ENCODE assay signal across 1 cellular context in the genomic region with DNA sequence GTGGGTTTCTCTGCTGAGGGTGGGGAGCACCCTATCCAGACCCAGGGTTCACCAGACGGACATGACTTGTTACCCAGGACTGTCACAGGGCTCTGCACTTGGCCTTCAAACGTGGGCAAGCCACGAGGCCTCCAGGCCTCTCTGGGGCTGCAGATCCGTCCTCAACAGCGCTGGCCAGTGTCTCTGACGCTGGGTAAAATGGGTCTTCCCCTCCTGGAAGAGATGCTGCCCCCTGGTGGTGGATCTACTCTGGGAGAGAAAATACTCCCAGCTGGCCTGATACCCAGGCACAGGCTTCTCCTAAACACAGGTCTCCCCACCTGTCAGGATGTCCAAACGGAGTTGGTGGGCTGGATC.
TF ChIP-seq lines count a peak whose summit lies in the region.

No MANE protein-coding gene starts in this region.

TF ChIP-seq in HepG2, 621 proteins besides CTCF, POLR2A, EP300 and RAD21 (continues in another document):
- TF ChIP-seq RARG (CRISPR knock-in tag; IDR thresholded peaks at IDR 0.05; ENCODE audit: low read depth) (no peak), SUZ12 (IDR thresholded peaks at IDR 0.05; ENCODE audit: low read depth, low read length) (no peak), PLRG1 (conservative IDR thresholded peaks at IDR 0.05) (no peak), TBL1XR1 (IDR thresholded peaks at IDR 0.05; ENCODE audit: borderline replicate concordance, low read length, partially characterized antibody) (no peak), ZNF205 (CRISPR knock-in tag; IDR thresholded peaks at IDR 0.05) (no peak), MTF2 (CRISPR knock-in tag; IDR thresholded peaks at IDR 0.05; ENCODE audit: borderline replicate concordance) (peak; percentile 14; the same call in 1 of the 2 replicates), ZNF674 (CRISPR knock-in tag; IDR thresholded peaks at IDR 0.05; ENCODE audit: low read depth) (no peak), JDP2 (CRISPR knock-in tag; IDR thresholded peaks at IDR 0.05; ENCODE audit: borderline replicate concordance) (no peak), CHCHD3 (CRISPR knock-in tag; IDR thresholded peaks at IDR 0.05) (no peak), ADNP (CRISPR knock-in tag; IDR thresholded peaks at IDR 0.05) (no peak), ZNF296 (CRISPR knock-in tag; conservative IDR thresholded peaks at IDR 0.05) (no peak), ZMYM4 (CRISPR knock-in tag; IDR thresholded peaks at IDR 0.05) (no peak), MYNN (CRISPR knock-in tag; IDR thresholded peaks at IDR 0.05; ENCODE audit: low read depth) (no peak), POLR2AphosphoS2 (IDR thresholded peaks at IDR 0.05; ENCODE audit: low read depth, low read length) (no peak), ELF3 (CRISPR knock-in tag; IDR thresholded peaks at IDR 0.05) (0 out of 2 replicates have a peak, but pooled peaks have one; percentile 29), ZNF101 (CRISPR knock-in tag; IDR thresholded peaks at IDR 0.05; ENCODE audit: borderline replicate concordance, low read depth) (no peak), SNRNP70 (IDR thresholded peaks at IDR 0.05; ENCODE audit: low read depth, low read length) (no peak), IRX3 (CRISPR knock-in tag; IDR thresholded peaks at IDR 0.05; ENCODE audit: borderline replicate concordance, low read depth) (no peak), SMAD1 (CRISPR knock-in tag; IDR thresholded peaks at IDR 0.05; ENCODE audit: borderline replicate concordance, low read depth) (no peak), RFX5 (IDR thresholded peaks at IDR 0.05; ENCODE audit: low read depth, low read length) (no peak), ZNF30 (CRISPR knock-in tag; IDR thresholded peaks at IDR 0.05) (no peak), KDM2A (CRISPR knock-in tag; IDR thresholded peaks at IDR 0.05; ENCODE audit: borderline replicate concordance, low read depth) (peak; percentile 55; the same call in 1 of the 2 replicates)
- TF ChIP-seq, protein P1, sequence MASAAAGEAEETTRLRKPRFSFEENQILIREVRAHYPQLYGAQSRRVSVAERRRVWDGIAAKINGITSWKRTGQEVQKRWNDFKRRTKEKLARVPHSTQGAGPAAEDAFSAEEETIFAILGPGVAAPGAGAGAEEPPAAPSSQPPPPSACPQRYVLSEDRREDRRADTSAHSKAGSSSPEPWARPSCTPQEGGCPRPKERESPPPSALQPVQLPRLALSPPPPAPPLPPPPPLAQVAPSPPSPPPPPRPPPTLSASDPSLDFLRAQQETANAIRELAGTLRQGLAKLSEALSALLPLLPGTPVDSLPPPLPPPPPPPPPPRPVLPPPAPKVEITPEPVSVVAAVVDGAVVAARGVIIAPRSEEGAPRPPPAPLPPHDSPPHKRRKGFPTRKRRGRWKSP (CRISPR knock-in tag; IDR thresholded peaks at IDR 0.05): peak; percentile 20; the same call in 1 of the 2 replicates
- TF ChIP-seq, protein P2, sequence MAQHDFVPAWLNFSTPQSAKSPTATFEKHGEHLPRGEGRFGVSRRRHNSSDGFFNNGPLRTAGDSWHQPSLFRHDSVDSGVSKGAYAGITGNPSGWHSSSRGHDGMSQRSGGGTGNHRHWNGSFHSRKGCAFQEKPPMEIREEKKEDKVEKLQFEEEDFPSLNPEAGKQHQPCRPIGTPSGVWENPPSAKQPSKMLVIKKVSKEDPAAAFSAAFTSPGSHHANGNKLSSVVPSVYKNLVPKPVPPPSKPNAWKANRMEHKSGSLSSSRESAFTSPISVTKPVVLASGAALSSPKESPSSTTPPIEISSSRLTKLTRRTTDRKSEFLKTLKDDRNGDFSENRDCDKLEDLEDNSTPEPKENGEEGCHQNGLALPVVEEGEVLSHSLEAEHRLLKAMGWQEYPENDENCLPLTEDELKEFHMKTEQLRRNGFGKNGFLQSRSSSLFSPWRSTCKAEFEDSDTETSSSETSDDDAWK (CRISPR knock-in tag; IDR thresholded peaks at IDR 0.05): no peak
- TF ChIP-seq, protein P3, sequence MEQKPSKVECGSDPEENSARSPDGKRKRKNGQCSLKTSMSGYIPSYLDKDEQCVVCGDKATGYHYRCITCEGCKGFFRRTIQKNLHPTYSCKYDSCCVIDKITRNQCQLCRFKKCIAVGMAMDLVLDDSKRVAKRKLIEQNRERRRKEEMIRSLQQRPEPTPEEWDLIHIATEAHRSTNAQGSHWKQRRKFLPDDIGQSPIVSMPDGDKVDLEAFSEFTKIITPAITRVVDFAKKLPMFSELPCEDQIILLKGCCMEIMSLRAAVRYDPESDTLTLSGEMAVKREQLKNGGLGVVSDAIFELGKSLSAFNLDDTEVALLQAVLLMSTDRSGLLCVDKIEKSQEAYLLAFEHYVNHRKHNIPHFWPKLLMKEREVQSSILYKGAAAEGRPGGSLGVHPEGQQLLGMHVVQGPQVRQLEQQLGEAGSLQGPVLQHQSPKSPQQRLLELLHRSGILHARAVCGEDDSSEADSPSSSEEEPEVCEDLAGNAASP (CRISPR knock-in tag; IDR thresholded peaks at IDR 0.05; ENCODE audit: borderline replicate concordance): no peak
- TF ChIP-seq, protein P4, sequence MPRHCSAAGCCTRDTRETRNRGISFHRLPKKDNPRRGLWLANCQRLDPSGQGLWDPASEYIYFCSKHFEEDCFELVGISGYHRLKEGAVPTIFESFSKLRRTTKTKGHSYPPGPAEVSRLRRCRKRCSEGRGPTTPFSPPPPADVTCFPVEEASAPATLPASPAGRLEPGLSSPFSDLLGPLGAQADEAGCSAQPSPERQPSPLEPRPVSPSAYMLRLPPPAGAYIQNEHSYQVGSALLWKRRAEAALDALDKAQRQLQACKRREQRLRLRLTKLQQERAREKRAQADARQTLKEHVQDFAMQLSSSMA (CRISPR knock-in tag; IDR thresholded peaks at IDR 0.05): 0 out of 2 replicates have a peak, but pooled peaks have one; percentile 13
- TF ChIP-seq, protein P5, sequence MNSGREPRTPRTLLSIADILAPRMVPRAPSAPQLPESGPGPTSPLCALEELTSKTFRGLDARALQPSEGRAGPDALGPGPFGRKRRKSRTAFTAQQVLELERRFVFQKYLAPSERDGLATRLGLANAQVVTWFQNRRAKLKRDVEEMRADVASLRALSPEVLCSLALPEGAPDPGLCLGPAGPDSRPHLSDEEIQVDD (CRISPR knock-in tag; IDR thresholded peaks at IDR 0.05; ENCODE audit: borderline replicate concordance): no peak
- TF ChIP-seq, protein P6, sequence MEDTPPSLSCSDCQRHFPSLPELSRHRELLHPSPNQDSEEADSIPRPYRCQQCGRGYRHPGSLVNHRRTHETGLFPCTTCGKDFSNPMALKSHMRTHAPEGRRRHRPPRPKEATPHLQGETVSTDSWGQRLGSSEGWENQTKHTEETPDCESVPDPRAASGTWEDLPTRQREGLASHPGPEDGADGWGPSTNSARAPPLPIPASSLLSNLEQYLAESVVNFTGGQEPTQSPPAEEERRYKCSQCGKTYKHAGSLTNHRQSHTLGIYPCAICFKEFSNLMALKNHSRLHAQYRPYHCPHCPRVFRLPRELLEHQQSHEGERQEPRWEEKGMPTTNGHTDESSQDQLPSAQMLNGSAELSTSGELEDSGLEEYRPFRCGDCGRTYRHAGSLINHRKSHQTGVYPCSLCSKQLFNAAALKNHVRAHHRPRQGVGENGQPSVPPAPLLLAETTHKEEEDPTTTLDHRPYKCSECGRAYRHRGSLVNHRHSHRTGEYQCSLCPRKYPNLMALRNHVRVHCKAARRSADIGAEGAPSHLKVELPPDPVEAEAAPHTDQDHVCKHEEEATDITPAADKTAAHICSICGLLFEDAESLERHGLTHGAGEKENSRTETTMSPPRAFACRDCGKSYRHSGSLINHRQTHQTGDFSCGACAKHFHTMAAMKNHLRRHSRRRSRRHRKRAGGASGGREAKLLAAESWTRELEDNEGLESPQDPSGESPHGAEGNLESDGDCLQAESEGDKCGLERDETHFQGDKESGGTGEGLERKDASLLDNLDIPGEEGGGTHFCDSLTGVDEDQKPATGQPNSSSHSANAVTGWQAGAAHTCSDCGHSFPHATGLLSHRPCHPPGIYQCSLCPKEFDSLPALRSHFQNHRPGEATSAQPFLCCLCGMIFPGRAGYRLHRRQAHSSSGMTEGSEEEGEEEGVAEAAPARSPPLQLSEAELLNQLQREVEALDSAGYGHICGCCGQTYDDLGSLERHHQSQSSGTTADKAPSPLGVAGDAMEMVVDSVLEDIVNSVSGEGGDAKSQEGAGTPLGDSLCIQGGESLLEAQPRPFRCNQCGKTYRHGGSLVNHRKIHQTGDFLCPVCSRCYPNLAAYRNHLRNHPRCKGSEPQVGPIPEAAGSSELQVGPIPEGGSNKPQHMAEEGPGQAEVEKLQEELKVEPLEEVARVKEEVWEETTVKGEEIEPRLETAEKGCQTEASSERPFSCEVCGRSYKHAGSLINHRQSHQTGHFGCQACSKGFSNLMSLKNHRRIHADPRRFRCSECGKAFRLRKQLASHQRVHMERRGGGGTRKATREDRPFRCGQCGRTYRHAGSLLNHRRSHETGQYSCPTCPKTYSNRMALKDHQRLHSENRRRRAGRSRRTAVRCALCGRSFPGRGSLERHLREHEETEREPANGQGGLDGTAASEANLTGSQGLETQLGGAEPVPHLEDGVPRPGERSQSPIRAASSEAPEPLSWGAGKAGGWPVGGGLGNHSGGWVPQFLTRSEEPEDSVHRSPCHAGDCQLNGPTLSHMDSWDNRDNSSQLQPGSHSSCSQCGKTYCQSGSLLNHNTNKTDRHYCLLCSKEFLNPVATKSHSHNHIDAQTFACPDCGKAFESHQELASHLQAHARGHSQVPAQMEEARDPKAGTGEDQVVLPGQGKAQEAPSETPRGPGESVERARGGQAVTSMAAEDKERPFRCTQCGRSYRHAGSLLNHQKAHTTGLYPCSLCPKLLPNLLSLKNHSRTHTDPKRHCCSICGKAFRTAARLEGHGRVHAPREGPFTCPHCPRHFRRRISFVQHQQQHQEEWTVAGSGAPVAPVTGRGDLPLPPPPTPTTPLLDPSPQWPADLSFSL (CRISPR knock-in tag; IDR thresholded peaks at IDR 0.05): no peak
- TF ChIP-seq, protein P7, sequence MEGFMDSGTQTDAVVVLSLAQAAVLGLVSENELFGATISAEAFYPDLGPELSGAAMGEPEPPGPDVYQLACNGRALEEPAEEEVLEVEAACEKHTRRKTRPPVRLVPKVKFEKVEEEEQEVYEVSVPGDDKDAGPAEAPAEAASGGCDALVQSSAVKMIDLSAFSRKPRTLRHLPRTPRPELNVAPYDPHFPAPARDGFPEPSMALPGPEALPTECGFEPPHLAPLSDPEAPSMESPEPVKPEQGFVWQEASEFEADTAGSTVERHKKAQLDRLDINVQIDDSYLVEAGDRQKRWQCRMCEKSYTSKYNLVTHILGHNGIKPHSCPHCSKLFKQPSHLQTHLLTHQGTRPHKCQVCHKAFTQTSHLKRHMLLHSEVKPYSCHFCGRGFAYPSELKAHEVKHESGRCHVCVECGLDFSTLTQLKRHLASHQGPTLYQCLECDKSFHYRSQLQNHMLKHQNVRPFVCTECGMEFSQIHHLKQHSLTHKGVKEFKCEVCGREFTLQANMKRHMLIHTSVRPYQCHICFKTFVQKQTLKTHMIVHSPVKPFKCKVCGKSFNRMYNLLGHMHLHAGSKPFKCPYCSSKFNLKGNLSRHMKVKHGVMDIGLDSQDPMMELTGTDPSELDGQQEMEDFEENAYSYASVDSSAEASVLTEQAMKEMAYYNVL (CRISPR knock-in tag; IDR thresholded peaks at IDR 0.05; ENCODE audit: borderline replicate concordance): no peak
- TF ChIP-seq, protein P8, sequence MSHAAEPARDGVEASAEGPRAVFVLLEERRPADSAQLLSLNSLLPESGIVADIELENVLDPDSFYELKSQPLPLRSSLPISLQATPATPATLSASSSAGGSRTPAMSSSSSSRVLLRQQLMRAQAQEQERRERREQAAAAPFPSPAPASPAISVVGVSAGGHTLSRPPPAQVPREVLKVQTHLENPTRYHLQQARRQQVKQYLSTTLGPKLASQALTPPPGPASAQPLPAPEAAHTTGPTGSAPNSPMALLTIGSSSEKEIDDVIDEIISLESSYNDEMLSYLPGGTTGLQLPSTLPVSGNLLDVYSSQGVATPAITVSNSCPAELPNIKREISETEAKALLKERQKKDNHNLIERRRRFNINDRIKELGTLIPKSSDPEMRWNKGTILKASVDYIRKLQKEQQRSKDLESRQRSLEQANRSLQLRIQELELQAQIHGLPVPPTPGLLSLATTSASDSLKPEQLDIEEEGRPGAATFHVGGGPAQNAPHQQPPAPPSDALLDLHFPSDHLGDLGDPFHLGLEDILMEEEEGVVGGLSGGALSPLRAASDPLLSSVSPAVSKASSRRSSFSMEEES (CRISPR knock-in tag; IDR thresholded peaks at IDR 0.05): no peak
- TF ChIP-seq, protein P9, sequence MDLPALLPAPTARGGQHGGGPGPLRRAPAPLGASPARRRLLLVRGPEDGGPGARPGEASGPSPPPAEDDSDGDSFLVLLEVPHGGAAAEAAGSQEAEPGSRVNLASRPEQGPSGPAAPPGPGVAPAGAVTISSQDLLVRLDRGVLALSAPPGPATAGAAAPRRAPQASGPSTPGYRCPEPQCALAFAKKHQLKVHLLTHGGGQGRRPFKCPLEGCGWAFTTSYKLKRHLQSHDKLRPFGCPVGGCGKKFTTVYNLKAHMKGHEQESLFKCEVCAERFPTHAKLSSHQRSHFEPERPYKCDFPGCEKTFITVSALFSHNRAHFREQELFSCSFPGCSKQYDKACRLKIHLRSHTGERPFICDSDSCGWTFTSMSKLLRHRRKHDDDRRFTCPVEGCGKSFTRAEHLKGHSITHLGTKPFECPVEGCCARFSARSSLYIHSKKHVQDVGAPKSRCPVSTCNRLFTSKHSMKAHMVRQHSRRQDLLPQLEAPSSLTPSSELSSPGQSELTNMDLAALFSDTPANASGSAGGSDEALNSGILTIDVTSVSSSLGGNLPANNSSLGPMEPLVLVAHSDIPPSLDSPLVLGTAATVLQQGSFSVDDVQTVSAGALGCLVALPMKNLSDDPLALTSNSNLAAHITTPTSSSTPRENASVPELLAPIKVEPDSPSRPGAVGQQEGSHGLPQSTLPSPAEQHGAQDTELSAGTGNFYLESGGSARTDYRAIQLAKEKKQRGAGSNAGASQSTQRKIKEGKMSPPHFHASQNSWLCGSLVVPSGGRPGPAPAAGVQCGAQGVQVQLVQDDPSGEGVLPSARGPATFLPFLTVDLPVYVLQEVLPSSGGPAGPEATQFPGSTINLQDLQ (CRISPR knock-in tag; IDR thresholded peaks at IDR 0.05): no peak
- TF ChIP-seq, protein P10, sequence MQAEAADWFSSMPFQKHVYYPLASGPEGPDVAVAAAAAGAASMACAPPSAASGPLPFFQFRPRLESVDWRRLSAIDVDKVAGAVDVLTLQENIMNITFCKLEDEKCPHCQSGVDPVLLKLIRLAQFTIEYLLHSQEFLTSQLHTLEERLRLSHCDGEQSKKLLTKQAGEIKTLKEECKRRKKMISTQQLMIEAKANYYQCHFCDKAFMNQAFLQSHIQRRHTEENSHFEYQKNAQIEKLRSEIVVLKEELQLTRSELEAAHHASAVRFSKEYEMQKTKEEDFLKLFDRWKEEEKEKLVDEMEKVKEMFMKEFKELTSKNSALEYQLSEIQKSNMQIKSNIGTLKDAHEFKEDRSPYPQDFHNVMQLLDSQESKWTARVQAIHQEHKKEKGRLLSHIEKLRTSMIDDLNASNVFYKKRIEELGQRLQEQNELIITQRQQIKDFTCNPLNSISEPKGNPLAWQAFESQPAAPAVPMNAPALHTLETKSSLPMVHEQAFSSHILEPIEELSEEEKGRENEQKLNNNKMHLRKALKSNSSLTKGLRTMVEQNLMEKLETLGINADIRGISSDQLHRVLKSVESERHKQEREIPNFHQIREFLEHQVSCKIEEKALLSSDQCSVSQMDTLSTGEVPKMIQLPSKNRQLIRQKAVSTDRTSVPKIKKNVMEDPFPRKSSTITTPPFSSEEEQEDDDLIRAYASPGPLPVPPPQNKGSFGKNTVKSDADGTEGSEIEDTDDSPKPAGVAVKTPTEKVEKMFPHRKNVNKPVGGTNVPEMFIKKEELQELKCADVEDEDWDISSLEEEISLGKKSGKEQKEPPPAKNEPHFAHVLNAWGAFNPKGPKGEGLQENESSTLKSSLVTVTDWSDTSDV (CRISPR knock-in tag; IDR thresholded peaks at IDR 0.05): no peak
- TF ChIP-seq, protein P11, sequence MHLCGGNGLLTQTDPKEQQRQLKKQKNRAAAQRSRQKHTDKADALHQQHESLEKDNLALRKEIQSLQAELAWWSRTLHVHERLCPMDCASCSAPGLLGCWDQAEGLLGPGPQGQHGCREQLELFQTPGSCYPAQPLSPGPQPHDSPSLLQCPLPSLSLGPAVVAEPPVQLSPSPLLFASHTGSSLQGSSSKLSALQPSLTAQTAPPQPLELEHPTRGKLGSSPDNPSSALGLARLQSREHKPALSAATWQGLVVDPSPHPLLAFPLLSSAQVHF (CRISPR knock-in tag; IDR thresholded peaks at IDR 0.05): no peak
